1 cellular context compared by ENCODE assay signal in the genomic region with DNA sequence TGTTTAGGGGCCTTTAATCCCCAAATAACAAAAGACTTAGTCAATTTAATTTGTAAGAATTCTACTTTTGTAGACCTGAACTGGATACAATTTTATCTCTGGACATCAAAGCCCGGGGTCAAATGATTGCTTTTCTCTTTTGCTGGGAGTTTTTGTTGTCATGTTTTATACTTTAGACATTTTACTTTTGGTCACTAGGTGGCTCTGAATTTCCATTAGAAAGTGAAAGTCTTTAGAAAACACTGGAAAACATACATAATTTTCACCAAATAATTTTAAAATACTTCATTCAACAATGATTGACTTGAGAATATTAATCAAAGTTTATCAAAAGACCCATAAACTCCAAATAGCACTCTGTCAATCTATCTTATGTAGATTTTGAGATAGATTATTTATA.
TF ChIP-seq lines count a peak whose summit lies in the region.

No MANE protein-coding gene starts in this region.

TF ChIP-seq in H1, 55 proteins besides CTCF, POLR2A, EP300 and RAD21:
- no peak for TF ChIP-seq POLR2AphosphoS5 (IDR thresholded peaks at IDR 0.05; ENCODE audit: low read depth, low read length)
- no peak for TF ChIP-seq SUZ12 (IDR thresholded peaks at IDR 0.05; ENCODE audit: low read length)
- TF ChIP-seq TBP (IDR thresholded peaks at IDR 0.05; ENCODE audit: low read depth, low read length): no peak
- no peak for TF ChIP-seq ASH2L (IDR thresholded peaks at IDR 0.05; ENCODE audit: low read length)
- TF ChIP-seq PHF8 (conservative IDR thresholded peaks at IDR 0.05; ENCODE audit: low read depth, low read length): no peak
- TF ChIP-seq EZH2 (IDR thresholded peaks at IDR 0.05; ENCODE audit: low read depth, low read length, severe bottlenecking): no peak
- TF ChIP-seq SIX5 (IDR thresholded peaks at IDR 0.05; ENCODE audit: low read depth, low read length): no peak
- no peak for TF ChIP-seq SRF (IDR thresholded peaks at IDR 0.05; ENCODE audit: low read depth, low read length)
- TF ChIP-seq YY1 (IDR thresholded peaks at IDR 0.05; ENCODE audit: low read depth, low read length): no peak
- no peak for TF ChIP-seq SAP30 (IDR thresholded peaks at IDR 0.05; ENCODE audit: insufficient read depth, insufficient replicate concordance, low read length)
- no peak for TF ChIP-seq CTBP2 (IDR thresholded peaks at IDR 0.05; ENCODE audit: borderline replicate concordance, insufficient read depth, insufficient read length, low read length)
- no peak for TF ChIP-seq TEAD4 (IDR thresholded peaks at IDR 0.05; ENCODE audit: low read depth, low read length)
- TF ChIP-seq, protein P1, sequence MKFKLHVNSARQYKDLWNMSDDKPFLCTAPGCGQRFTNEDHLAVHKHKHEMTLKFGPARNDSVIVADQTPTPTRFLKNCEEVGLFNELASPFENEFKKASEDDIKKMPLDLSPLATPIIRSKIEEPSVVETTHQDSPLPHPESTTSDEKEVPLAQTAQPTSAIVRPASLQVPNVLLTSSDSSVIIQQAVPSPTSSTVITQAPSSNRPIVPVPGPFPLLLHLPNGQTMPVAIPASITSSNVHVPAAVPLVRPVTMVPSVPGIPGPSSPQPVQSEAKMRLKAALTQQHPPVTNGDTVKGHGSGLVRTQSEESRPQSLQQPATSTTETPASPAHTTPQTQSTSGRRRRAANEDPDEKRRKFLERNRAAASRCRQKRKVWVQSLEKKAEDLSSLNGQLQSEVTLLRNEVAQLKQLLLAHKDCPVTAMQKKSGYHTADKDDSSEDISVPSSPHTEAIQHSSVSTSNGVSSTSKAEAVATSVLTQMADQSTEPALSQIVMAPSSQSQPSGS (IDR thresholded peaks at IDR 0.05; ENCODE audit: low read length): no peak
- TF ChIP-seq MAFK (IDR thresholded peaks at IDR 0.05; ENCODE audit: low read depth, low read length): no peak
- TF ChIP-seq HDAC6 (IDR thresholded peaks at IDR 0.05; ENCODE audit: low read depth, low read length): no peak
- TF ChIP-seq CHD2 (IDR thresholded peaks at IDR 0.05; ENCODE audit: low read length): no peak
- TF ChIP-seq, protein P2, sequence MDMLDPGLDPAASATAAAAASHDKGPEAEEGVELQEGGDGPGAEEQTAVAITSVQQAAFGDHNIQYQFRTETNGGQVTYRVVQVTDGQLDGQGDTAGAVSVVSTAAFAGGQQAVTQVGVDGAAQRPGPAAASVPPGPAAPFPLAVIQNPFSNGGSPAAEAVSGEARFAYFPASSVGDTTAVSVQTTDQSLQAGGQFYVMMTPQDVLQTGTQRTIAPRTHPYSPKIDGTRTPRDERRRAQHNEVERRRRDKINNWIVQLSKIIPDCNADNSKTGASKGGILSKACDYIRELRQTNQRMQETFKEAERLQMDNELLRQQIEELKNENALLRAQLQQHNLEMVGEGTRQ (IDR thresholded peaks at IDR 0.05; ENCODE audit: low read length): no peak
- no peak for TF ChIP-seq EGR1 (IDR thresholded peaks at IDR 0.05; ENCODE audit: borderline replicate concordance, low read depth, low read length)
- TF ChIP-seq JUN (IDR thresholded peaks at IDR 0.05; ENCODE audit: low read depth, low read length): no peak
- no peak for TF ChIP-seq KDM4A (IDR thresholded peaks at IDR 0.05; ENCODE audit: low read depth, low read length, severe bottlenecking)
TF ChIP-seq in H1: peak in this region for 0.
